8 cellular contexts compared by ENCODE assay signal in the genomic region with DNA sequence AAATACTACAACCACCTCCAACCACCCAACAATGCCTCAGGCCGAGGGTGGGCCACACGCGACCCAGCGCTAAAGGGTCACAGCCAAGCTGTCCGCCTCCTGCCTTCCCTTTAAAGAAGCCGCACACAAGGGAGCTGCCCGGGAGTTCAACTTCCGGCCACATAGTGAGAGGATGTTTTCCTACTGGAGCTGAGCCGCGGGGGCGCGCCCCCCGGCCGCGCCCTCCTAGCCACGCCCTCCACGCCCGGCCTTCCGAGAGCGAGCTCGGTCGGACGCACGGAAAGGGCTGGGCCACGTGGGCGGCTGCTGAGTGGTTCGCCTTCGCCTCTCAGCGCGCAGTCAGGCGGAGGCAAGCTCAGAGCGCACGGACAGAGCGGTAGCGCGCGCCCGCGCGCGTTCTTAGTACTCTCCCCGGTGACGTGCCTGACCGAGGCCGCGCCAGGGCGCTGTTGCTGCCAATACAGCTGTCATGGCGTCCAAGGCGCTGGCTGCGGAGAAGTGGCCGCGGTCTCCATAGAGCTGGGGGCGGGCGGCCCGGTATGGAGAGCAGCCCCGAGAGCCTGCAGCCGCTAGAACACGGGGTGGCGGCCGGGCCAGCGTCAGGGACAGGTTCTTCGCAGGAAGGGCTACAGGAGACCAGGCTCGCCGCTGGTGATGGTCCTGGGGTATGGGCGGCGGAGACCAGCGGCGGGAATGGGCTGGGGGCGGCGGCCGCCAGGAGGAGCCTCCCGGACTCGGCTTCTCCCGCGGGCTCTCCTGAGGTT. TPM values are rescaled to one million over a fixed set of nuclear protein-coding genes. Genes with fewer than 3 reads are reported as not detected.
DNase-seq lines count a peak whose midpoint lies in the region; ATAC-seq and TF ChIP-seq lines count a peak whose summit lies in the region.

A gene with protein sequence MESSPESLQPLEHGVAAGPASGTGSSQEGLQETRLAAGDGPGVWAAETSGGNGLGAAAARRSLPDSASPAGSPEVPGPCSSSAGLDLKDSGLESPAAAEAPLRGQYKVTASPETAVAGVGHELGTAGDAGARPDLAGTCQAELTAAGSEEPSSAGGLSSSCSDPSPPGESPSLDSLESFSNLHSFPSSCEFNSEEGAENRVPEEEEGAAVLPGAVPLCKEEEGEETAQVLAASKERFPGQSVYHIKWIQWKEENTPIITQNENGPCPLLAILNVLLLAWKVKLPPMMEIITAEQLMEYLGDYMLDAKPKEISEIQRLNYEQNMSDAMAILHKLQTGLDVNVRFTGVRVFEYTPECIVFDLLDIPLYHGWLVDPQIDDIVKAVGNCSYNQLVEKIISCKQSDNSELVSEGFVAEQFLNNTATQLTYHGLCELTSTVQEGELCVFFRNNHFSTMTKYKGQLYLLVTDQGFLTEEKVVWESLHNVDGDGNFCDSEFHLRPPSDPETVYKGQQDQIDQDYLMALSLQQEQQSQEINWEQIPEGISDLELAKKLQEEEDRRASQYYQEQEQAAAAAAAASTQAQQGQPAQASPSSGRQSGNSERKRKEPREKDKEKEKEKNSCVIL (plus strand): TSS at position 446 of the 764 bp plus-strand sequence. CDS start 94 bp downstream, at position 540.

- DNase-seq in NCI-H1930 (lab: John Stamatoyannopoulos, UW) = peak; percentile 90 to 94
- peak; percentile 97 for DNase-seq in T-helper 2 cell treated with Interferon-gamma antibody and Interleukin-4, amounts not matched to agents 5 μg/mL and 100 μg/mL, for 36 hours (ENCODE audit: low spot score)
- DNase-seq in ascending aorta (ENCODE audit: low spot score in 2 of 2) = peak; percentile 93 to 99
- peak; percentile 99 to 100 (median 100) for DNase-seq in right cardiac atrium
- DNase-seq in pulmonary artery endothelial cell (ENCODE audit: low read depth, low spot score) = peak; percentile 94
- DNase-seq in uterus = peak; percentile 98 to 99

- no peaks in the 10 kb centered on the region for H3K9me3 Mint-ChIP-seq in T-helper 2 cell treated with Interferon-gamma antibody and Interleukin-4, amounts not matched to agents 5 μg/mL and 100 μg/mL, for 36 hours

- H3K36me3 Mint-ChIP-seq in T-helper 2 cell treated with Interferon-gamma antibody and Interleukin-4, amounts not matched to agents 5 μg/mL and 100 μg/mL, for 36 hours (ENCODE audit: low read depth) = no peaks in the 10 kb centered on the region

- H3K4me1 ChIP-seq in ascending aorta (peaks cover 3 to 25% of the 10 kb centered on the region in 2 donors), right cardiac atrium (ENCODE audit: control insufficient read depth, insufficient read depth, low read length) (peaks cover under 1% of the 10 kb centered on the region), uterus (no peaks in the 10 kb centered on the region)

- H3K4me1 Mint-ChIP-seq in T-helper 2 cell treated with Interferon-gamma antibody and Interleukin-4, amounts not matched to agents 5 μg/mL and 100 μg/mL, for 36 hours (ENCODE audit: low read depth) = peaks cover 17% of the 10 kb centered on the region

- H3K27me3 ChIP-seq in ascending aorta (no peaks in the 10 kb centered on the region), right cardiac atrium (ENCODE audit: control insufficient read depth, insufficient read depth) (no peaks in the 10 kb centered on the region), uterus (no peaks in the 10 kb centered on the region)

- TF ChIP-seq CTCF in ascending aorta (IDR thresholded peaks at IDR 0.05) = peak in 2 of 3 experiments; percentile 29 to 31
- TF ChIP-seq CTCF in uterus (IDR thresholded peaks at IDR 0.05) = peak; percentile 6 to 30 (median 28)

- H3K4me3 ChIP-seq in ascending aorta = peak within 1 kb of the TSS; percentile 70 to 96
- H3K4me3 ChIP-seq in right cardiac atrium (ENCODE audit: low read length) = peak within 1 kb of the TSS; percentile 61
- H3K4me3 ChIP-seq in uterus = peak within 1 kb of the TSS; percentile 64 to 89

- no peaks in the 10 kb centered on the region for H3K27me3 Mint-ChIP-seq in T-helper 2 cell treated with Interferon-gamma antibody and Interleukin-4, amounts not matched to agents 5 μg/mL and 100 μg/mL, for 36 hours (ENCODE audit: low read depth)

- peak within 1 kb of the TSS; percentile 91 for H3K27ac Mint-ChIP-seq in T-helper 2 cell treated with Interferon-gamma antibody and Interleukin-4, amounts not matched to agents 5 μg/mL and 100 μg/mL, for 36 hours

- intact Hi-C loops in ascending aorta (cut with DNase I) = loop anchor here (1.0 to 5.0 kb wide), 4 partner anchors 22 to 544 kb away; a partner anchor contains a TSS
- intact Hi-C loops in right cardiac atrium (cut with DNase I) = no loop called here
- intact Hi-C loops in uterus (cut with DNase I; ENCODE audit: low total_unique reads) = no loop called here

- H3K4me3 Mint-ChIP-seq in T-helper 2 cell treated with Interferon-gamma antibody and Interleukin-4, amounts not matched to agents 5 μg/mL and 100 μg/mL, for 36 hours = no peak within 1 kb of the TSS

- H3K9me3 ChIP-seq in ascending aorta (no peaks in the 10 kb centered on the region), right cardiac atrium (ENCODE audit: control insufficient read depth, low read length) (no peaks in the 10 kb centered on the region), uterus (no peaks in the 10 kb centered on the region)

- peak; percentile 95 for ATAC-seq in GM18502 (IDR thresholded peaks at IDR 0.05; ENCODE audit: poor library complexity, unreplicated experiment)
- peak; percentile 96 for ATAC-seq in HG02970 (IDR thresholded peaks at IDR 0.05; ENCODE audit: low FRiP score, unreplicated experiment)
- peak; percentile 99 for ATAC-seq in right cardiac atrium

- under 1% methylated on average over 75 of the region's 75 CpGs for WGBS in right cardiac atrium

- peak; percentile 96 to 98 for TF ChIP-seq POLR2A in uterus (IDR thresholded peaks at IDR 0.05)

- no peaks in the 10 kb centered on the region for H3K36me3 ChIP-seq in ascending aorta
- H3K36me3 ChIP-seq in uterus = no peaks in the 10 kb centered on the region

- H3K27ac ChIP-seq in ascending aorta (peak within 1 kb of the TSS; percentile 92 to 99), right cardiac atrium (ENCODE audit: low read length) (peak within 1 kb of the TSS; percentile 91), uterus (peak within 1 kb of the TSS; percentile 90 to 91)

RNA-seq across cellular contexts. Expression of the gene that starts here (rescaled TPM):
- total RNA-seq in ascending aorta (10.4 TPM), right cardiac atrium (10 to 100 TPM; 28.0 to 40.6 (median 30.7) TPM), pulmonary artery endothelial cell (10.0 and 19.2 TPM in 2 replicates), uterus (10 to 100 TPM; 17.2 to 62.1 (median 27.7) TPM)
- polyA plus RNA-seq in right cardiac atrium = 10.7 TPM

Comparison
In these comparisons a context has a peak if more than half of its experiments do, and no peak if none do; other contexts are left out.
1. Peak in every context shown above with its lines: DNase-seq, ATAC-seq, H3K4me3 ChIP-seq and H3K27ac ChIP-seq.